Comparison of ENCODE assay signal across 8 cellular contexts in the genomic region with DNA sequence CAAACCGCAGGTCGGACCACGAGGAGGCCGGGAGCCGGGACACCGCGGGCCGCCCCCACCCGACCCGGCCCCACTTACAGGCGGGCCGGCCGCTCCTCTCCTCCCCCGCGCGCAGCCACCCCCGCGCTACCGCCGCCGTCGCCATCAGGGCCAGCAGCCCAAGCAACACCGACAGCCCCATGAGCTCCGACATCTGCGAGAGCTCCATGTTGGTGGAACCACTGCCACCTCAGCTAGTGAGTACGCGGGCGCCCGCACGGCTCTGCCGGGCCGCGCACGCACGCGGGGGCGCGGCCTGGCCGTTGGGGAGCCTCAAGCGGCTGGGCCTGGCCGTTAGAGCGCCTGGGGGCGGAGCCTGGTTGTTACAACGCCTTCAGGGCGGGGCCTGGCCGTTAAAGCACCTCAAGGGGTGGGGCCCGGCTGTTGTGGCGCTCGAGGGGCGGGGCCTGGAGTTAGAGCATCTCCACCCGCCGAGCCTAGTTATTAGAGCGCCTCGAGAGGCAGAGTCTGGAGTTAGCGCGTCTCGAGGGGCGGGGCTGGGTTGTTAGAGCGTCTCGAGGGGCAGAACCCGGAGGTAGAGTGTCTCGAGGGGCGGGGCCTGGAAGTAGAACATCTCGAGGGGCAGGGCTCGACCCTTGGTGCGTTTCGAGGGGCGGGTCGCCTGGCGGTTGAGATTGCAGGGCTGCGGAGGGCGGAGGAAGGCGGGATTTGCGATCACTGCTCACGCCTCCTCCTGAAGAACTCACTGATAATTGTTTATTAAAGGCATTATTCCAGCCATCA. TPM values are rescaled to one million over a fixed set of nuclear protein-coding genes. Genes with fewer than 3 reads are reported as not detected.
DNase-seq lines count a peak whose midpoint lies in the region; ATAC-seq and TF ChIP-seq lines count a peak whose summit lies in the region.

A gene with protein sequence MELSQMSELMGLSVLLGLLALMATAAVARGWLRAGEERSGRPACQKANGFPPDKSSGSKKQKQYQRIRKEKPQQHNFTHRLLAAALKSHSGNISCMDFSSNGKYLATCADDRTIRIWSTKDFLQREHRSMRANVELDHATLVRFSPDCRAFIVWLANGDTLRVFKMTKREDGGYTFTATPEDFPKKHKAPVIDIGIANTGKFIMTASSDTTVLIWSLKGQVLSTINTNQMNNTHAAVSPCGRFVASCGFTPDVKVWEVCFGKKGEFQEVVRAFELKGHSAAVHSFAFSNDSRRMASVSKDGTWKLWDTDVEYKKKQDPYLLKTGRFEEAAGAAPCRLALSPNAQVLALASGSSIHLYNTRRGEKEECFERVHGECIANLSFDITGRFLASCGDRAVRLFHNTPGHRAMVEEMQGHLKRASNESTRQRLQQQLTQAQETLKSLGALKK (minus strand): TSS at position 238 of the 783 bp plus-strand sequence. CDS start 30 bp downstream, at position 208.

- no peaks in the 10 kb centered on the region for H3K9me3 ChIP-seq in PC-9 (ENCODE audit: insufficient read depth, low read depth)
- no peaks in the 10 kb centered on the region for H3K9me3 ChIP-seq in mucosa of stomach (ENCODE audit: control insufficient read depth, low read length)

- H3K4me1 ChIP-seq in PC-9 (replicated peaks; ENCODE audit: insufficient read depth) (peaks cover 16% of the 10 kb centered on the region), mucosa of stomach (ENCODE audit: control insufficient read depth, insufficient read depth, low read length) (peaks cover 7% of the 10 kb centered on the region)

- peak; percentile 83 for TF ChIP-seq POLR2A in erythroblast (IDR thresholded peaks at IDR 0.05; ENCODE audit: low read length)

- H4K20me1 ChIP-seq in PC-9 (ENCODE audit: insufficient read depth): peaks cover 15% of the 10 kb centered on the region

- peaks cover 36% of the 10 kb centered on the region for H3K79me2 ChIP-seq in PC-9 (ENCODE audit: low read depth)

- DNase-seq in DMS53 treated with DMSO at 0.1 percent for 48 hours (lab: John Stamatoyannopoulos, UW; ENCODE audit: unreplicated experiment) (peak; percentile 99), PC-9 (peak; percentile 95 to 99), erythroblast (lab: John Stamatoyannopoulos, UW) (peak; percentile 99 to 100)
- peak; percentile 97 for DNase-seq in Jurkat, Clone E6-1 (ENCODE audit: low read depth, low spot score)
- peak; percentile 99 for DNase-seq in activated T-cell treated with anti-CD3 and anti-CD28 coated beads, Interleukin-2, amount 50 U/mL, for 1 hour
- DNase-seq in stimulated activated CD8-positive, alpha-beta memory T cell treated with anti-CD3 and anti-CD28 coated beads, Interleukin-7, amount 100 ng/mL, for 1 hour (ENCODE audit: low read depth in 2 of 2): peak; percentile 96 to 97

- peak within 1 kb of the TSS; percentile 74 for H2AFZ ChIP-seq in PC-9

- H3K27ac ChIP-seq in PC-9: peak within 1 kb of the TSS; percentile 73

- H3K4me3 ChIP-seq in Jurkat, Clone E6-1 (ENCODE audit: low read length): peak within 1 kb of the TSS; percentile 75
- peak within 1 kb of the TSS; percentile 96 for H3K4me3 ChIP-seq in PC-9
- peak within 1 kb of the TSS; percentile 80 for H3K4me3 ChIP-seq in mucosa of stomach (ENCODE audit: low read length)

- peak within 1 kb of the TSS; percentile 80 for H3K4me2 ChIP-seq in PC-9

- H3F3A ChIP-seq in PC-9 (ENCODE audit: insufficient read depth, low read depth): peaks cover 11% of the 10 kb centered on the region; the same call in 1 of the 2 replicates

- no peak for TF ChIP-seq CTCF in PC-9 (conservative IDR thresholded peaks at IDR 0.05)

- H3K9ac ChIP-seq in mucosa of stomach (ENCODE audit: low read length): peak within 1 kb of the TSS; percentile 84

- intact Hi-C loops in PC-9 (cut with micrococcal nuclease; ENCODE audit: unreplicated experiment): loop anchor here (5.0 kb wide), 1 partner anchor 56 kb away; a partner anchor contains a TSS

- BruUV-seq in PC-9 (replicated peaks; lab: Mats Ljungman, UMichigan): no TSS peak

- H3K9me2 ChIP-seq in PC-9 (ENCODE audit: insufficient read depth): no peaks in the 10 kb centered on the region

- H3K36me3 ChIP-seq in PC-9 (ENCODE audit: low read depth) (peaks cover 14% of the 10 kb centered on the region), mucosa of stomach (ENCODE audit: control insufficient read depth, insufficient read depth, low read length) (peaks cover 4% of the 10 kb centered on the region)

- H3K27me3 ChIP-seq in PC-9 (ENCODE audit: insufficient read depth, low read depth): no peaks in the 10 kb centered on the region
- H3K27me3 ChIP-seq in mucosa of stomach (ENCODE audit: control insufficient read depth, insufficient read depth, low read length): no peaks in the 10 kb centered on the region

- POLR2A ChIA-PET in PC-9 (lab: Charles Lee; ENCODE audit: unreplicated experiment): interaction anchor here (0.6 to 1.0 kb wide), 7 partner anchors 9 to 248 kb away, joined by 3 to 17 read pairs (median 9); no protein-coding TSS in a partner anchor

- peak; percentile 85 for ATAC-seq in GM21619 (IDR thresholded peaks at IDR 0.05; ENCODE audit: unreplicated experiment)

- CTCF ChIA-PET in PC-9 (lab: Charles Lee): interaction anchor here (0.6 to 1.0 kb wide), 2 partner anchors 10 to 908 kb away, joined by 3 to 4 read pairs; no protein-coding TSS in a partner anchor

RNA-seq across cellular contexts. Expression of the gene that starts here (rescaled TPM):
- 22.8 TPM for polyA plus RNA-seq in Jurkat, Clone E6-1 (2012; ENCODE audit: insufficient read depth, insufficient read length)
- 43.9 and 49.2 TPM in 2 replicates for total RNA-seq in PC-9 (2021)

Comparison
In these comparisons a context has a peak if more than half of its experiments do, and no peak if none do; other contexts are left out.
1. Peak in every context shown above with its lines: DNase-seq, ATAC-seq, H3K4me3 ChIP-seq and H3K27ac ChIP-seq.